8 cellular contexts compared by ENCODE assay signal in the genomic region with DNA sequence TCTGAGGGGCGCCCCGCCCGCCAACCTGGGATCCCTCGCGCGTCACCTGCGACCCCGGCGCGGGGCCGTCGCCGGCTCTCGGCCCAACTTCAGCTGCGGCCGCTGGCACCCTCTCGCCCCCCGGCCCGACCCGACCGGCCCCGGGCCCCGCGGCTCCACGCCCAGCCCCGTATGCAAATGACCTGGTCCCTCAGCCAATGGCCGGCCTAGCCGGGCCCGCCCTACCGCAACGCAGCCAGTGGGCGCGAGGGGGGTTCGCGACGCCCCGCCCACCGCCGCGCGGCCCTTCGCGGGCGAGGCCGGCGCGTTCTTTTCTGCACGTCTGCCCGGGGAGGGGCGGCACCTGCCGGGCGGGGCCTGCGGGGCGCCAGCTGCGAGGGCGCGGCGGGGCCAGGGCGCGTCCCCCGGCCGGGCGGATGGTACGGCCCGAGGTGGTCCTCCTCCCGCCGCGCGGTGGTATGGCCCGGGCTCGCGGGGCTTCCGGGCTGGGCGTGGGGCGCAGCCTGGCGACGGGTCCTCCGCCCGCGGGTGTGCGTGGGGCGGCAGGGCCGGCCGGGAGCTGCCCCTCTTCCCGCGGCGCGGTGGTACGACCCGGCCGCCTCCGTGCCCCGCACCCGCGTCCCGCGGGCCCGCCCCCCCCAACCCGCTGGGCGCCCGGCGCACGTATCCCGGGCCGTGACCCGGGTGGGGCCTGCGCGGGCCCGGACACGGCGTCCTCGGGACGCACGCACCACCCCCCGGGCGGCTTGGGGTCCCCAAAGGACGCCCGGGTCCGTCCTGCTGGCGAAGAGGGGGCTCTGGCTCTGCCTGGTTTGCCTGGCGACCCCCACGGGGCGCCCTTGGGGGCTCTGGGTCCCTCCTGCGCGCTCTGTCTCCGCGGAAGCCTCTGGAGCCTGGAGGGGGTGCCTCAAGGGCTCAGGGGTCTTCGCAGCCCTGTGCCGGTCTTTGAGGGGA. TPM values are rescaled to one million over a fixed set of nuclear protein-coding genes. Genes with fewer than 3 reads are reported as not detected.
A peak's percentile ranks its signal among the peaks of the same experiment; 100 is the strongest.
DNase-seq lines count a peak whose midpoint lies in the region; TF ChIP-seq lines count a peak whose summit lies in the region.

No MANE protein-coding gene starts in this region.

- no peak overlapping the region for H3K27ac ChIP-seq in SJSA1
- H3K27ac ChIP-seq in osteoblast (ENCODE audit: low read depth, low read length), result no peak overlapping the region
- H3K27ac ChIP-seq in testis, result peak overlapping the region; percentile 86 to 87

- peak overlapping the region; percentile 67 for H3K4me2 ChIP-seq in osteoblast (ENCODE audit: insufficient read depth, low read length)

- H4K20me1 ChIP-seq in osteoblast (ENCODE audit: insufficient read depth, low read length), result peaks cover 2% of the 10 kb centered on the region

- CTCF ChIA-PET in activated naive CD4-positive, alpha-beta T cell treated with anti-CD3 and anti-CD28 coated beads for 36 hours (lab: Charles Lee), result no interaction called here

- H3K9me3 ChIP-seq in SJSA1 (replicated peaks), result no peaks in the 10 kb centered on the region
- H3K9me3 ChIP-seq in osteoblast (ENCODE audit: low read depth, low read length), result no peaks in the 10 kb centered on the region
- H3K9me3 ChIP-seq in testis, result no peaks in the 10 kb centered on the region

- no peaks in the 10 kb centered on the region for H3K27me3 Mint-ChIP-seq in HFFc6 (ENCODE audit: insufficient read depth)
- H3K27me3 Mint-ChIP-seq in activated naive CD4-positive, alpha-beta T cell treated with anti-CD3 and anti-CD28 coated beads for 36 hours (ENCODE audit: low read depth), result no peaks in the 10 kb centered on the region

- DNase-seq in GM06990 (ENCODE audit: extremely low read depth, insufficient read length) (peak; percentile 98), HFFc6 (peak; percentile 84), NAMALWA (ENCODE audit: low spot score) (peak; percentile 96), SJSA1 (ENCODE audit: low read depth in 1 of 2, low spot score in 2 of 2) (peak; percentile 73 to 80), globus pallidus (ENCODE audit: low spot score) (peak; percentile 86), osteoblast (ENCODE audit: insufficient read length, low spot score, missing footprints) (peak; percentile 100), testis (peak; percentile 94)
- DNase-seq in activated naive CD4-positive, alpha-beta T cell treated with anti-CD3 and anti-CD28 coated beads for 36 hours, result peak; percentile 89

- no peaks in the 10 kb centered on the region for H3K36me3 Mint-ChIP-seq in HFFc6 (ENCODE audit: low read depth)
- H3K36me3 Mint-ChIP-seq in activated naive CD4-positive, alpha-beta T cell treated with anti-CD3 and anti-CD28 coated beads for 36 hours (ENCODE audit: low read depth), result peaks cover 1% of the 10 kb centered on the region

- 0 to 1% methylated on average over 2 to 70 of the region's 129 CpGs for WGBS in testis, 2 donors

- intact Hi-C loops in activated naive CD4-positive, alpha-beta T cell treated with anti-CD3 and anti-CD28 coated beads for 36 hours (cut with micrococcal nuclease), result loop anchor here (1.0 to 2.0 kb wide), 3 partner anchors 8 to 20 kb away; partner anchors contain the start of genes LMNTD2, PHRF1 and RASSF7
- intact Hi-C loops in testis (cut with DNase I; ENCODE audit: low total_unique reads), result no loop called here

- TF ChIP-seq CTCF in GM06990 (IDR thresholded peaks at IDR 0.05; ENCODE audit: insufficient read depth, low read length, poor library complexity, severe bottlenecking) (no peak), HFFc6 (IDR thresholded peaks at IDR 0.05) (no peak), osteoblast (IDR thresholded peaks at IDR 0.05; ENCODE audit: extremely low read depth, low read depth, low read length) (no peak), testis (IDR thresholded peaks at IDR 0.05) (peak in 1 of 3 experiments; percentile 8)

- H3K36me3 ChIP-seq in GM06990 (ENCODE audit: control insufficient read depth, insufficient read depth, low read length) (peaks cover 5% of the 10 kb centered on the region), SJSA1 (no peaks in the 10 kb centered on the region), osteoblast (ENCODE audit: insufficient read depth, low read length) (no peaks in the 10 kb centered on the region), testis (ENCODE audit: low read depth, missing control alignments) (no peaks in the 10 kb centered on the region)

- H3K79me2 ChIP-seq in osteoblast (ENCODE audit: insufficient read depth, low read length), result no peaks in the 10 kb centered on the region

- H3K9me3 Mint-ChIP-seq in HFFc6, result no peaks in the 10 kb centered on the region
- H3K9me3 Mint-ChIP-seq in activated naive CD4-positive, alpha-beta T cell treated with anti-CD3 and anti-CD28 coated beads for 36 hours, result no peaks in the 10 kb centered on the region

- H3K4me1 ChIP-seq in SJSA1 (replicated peaks) (peaks cover 6% of the 10 kb centered on the region), osteoblast (ENCODE audit: insufficient read depth, low read length) (peaks cover 2% of the 10 kb centered on the region), testis (peaks cover 22% of the 10 kb centered on the region)

- H3K4me3 ChIP-seq in GM06990 (replicated peaks; ENCODE audit: low read depth, low read length) (peak overlapping the region; percentile 76), SJSA1 (peak overlapping the region; percentile 58), osteoblast (ENCODE audit: insufficient read depth, low read length) (peak overlapping the region; percentile 59), testis (peak overlapping the region; percentile 61 to 69)

- H3K4me3 Mint-ChIP-seq in HFFc6, result peak overlapping the region; percentile 77
- H3K4me3 Mint-ChIP-seq in activated naive CD4-positive, alpha-beta T cell treated with anti-CD3 and anti-CD28 coated beads for 36 hours, result peak overlapping the region; percentile 71

- H3K27me3 ChIP-seq in GM06990 (replicated peaks; ENCODE audit: control insufficient read depth, insufficient read depth, low read length), result no peaks in the 10 kb centered on the region
- no peaks in the 10 kb centered on the region for H3K27me3 ChIP-seq in SJSA1 (replicated peaks)
- H3K27me3 ChIP-seq in osteoblast (ENCODE audit: insufficient read depth, low read length), result peaks cover 14% of the 10 kb centered on the region
- no peaks in the 10 kb centered on the region for H3K27me3 ChIP-seq in testis

- peak overlapping the region; percentile 49; the same call in 1 of the 2 replicates for H3K27ac Mint-ChIP-seq in HFFc6
- no peak overlapping the region for H3K27ac Mint-ChIP-seq in activated naive CD4-positive, alpha-beta T cell treated with anti-CD3 and anti-CD28 coated beads for 36 hours

- H2AFZ ChIP-seq in osteoblast (ENCODE audit: low read length), result peak overlapping the region; percentile 56

- no peak for TF ChIP-seq POLR2A in testis (IDR thresholded peaks at IDR 0.05)

- H3K4me1 Mint-ChIP-seq in HFFc6 (ENCODE audit: low read depth), result no peaks in the 10 kb centered on the region
- peaks cover 2% of the 10 kb centered on the region for H3K4me1 Mint-ChIP-seq in activated naive CD4-positive, alpha-beta T cell treated with anti-CD3 and anti-CD28 coated beads for 36 hours (ENCODE audit: low read depth)

RNA-seq across cellular contexts. Expression of gene PHRF1, which starts 7.7 kb away (rescaled TPM):
- total RNA-seq in HFFc6 (2021; fragmentation: NEBNext Ultra II Directional; extraction: Animal tissue kit (Norgen Biotek cat#: 25700)), result 10 to 100 TPM; 23.8 to 27.5 (median 24.8) TPM
- total RNA-seq in SJSA1 (2014; rRNA removed; shearing (Covaris generic)), result 15.8 and 21.7 TPM in 2 replicates
- total RNA-seq in activated naive CD4-positive, alpha-beta T cell treated with anti-CD3 and anti-CD28 coated beads for 36 hours, result 10 to 100 TPM; 25.6 to 26.1 TPM
- 23.9 and 27.5 TPM in 2 replicates for total RNA-seq in osteoblast
- 10 to 100 TPM; 62.9 to 74.4 TPM for total RNA-seq in testis
- polyA plus RNA-seq in testis (ENCODE audit: insufficient read depth, low read depth, low replicate concordance), result 30.2 TPM

RNA-seq across cellular contexts. Expression of gene RASSF7, which starts 7.8 kb away (rescaled TPM):
- total RNA-seq in HFFc6 (2021; fragmentation: NEBNext Ultra II Directional; extraction: Animal tissue kit (Norgen Biotek cat#: 25700)), result 10 to 100 TPM; 10.1 to 18.8 (median 12.7) TPM
- 13.8 and 16.4 TPM in 2 replicates for total RNA-seq in SJSA1 (2014; rRNA removed; shearing (Covaris generic))
- 1 to 10 TPM; 8.3 to 9.9 TPM for total RNA-seq in activated naive CD4-positive, alpha-beta T cell treated with anti-CD3 and anti-CD28 coated beads for 36 hours
- 2.4 and 6.2 TPM in 2 replicates for total RNA-seq in osteoblast
- total RNA-seq in testis, result 10 to 100 TPM; 22.0 to 35.7 TPM
- polyA plus RNA-seq in testis (ENCODE audit: insufficient read depth, low read depth, low replicate concordance), result 13.2 TPM

RNA-seq across cellular contexts. Expression of gene LMNTD2, which starts 8.0 kb away (rescaled TPM):
- total RNA-seq in HFFc6 (2021; fragmentation: NEBNext Ultra II Directional; extraction: Animal tissue kit (Norgen Biotek cat#: 25700)), result 1 to 10 TPM in 3 of 6 experiments, under 1 TPM in 3; 0.37 to 2.3 (median 0.97) TPM
- 0.18 TPM in 1 of 2 replicates, not detected in the other for total RNA-seq in SJSA1 (2014; rRNA removed; shearing (Covaris generic))
- total RNA-seq in activated naive CD4-positive, alpha-beta T cell treated with anti-CD3 and anti-CD28 coated beads for 36 hours, result 1 to 10 TPM; 4.5 to 5.2 TPM
- 0.29 and 0.36 TPM in 2 replicates for total RNA-seq in osteoblast
- total RNA-seq in testis, result 10 to 100 TPM; 29.2 to 59.9 TPM
- polyA plus RNA-seq in testis (ENCODE audit: insufficient read depth, low read depth, low replicate concordance), result 26.1 TPM

RNA-seq across cellular contexts. Expression of gene LRRC56, which starts 31.3 kb away (rescaled TPM):
- total RNA-seq in HFFc6 (2021; fragmentation: NEBNext Ultra II Directional; extraction: Animal tissue kit (Norgen Biotek cat#: 25700)), result under 1 TPM; 0.23 to 0.83 (median 0.55) TPM
- 0.05 TPM in 1 of 2 replicates, not detected in the other for total RNA-seq in SJSA1 (2014; rRNA removed; shearing (Covaris generic))
- total RNA-seq in activated naive CD4-positive, alpha-beta T cell treated with anti-CD3 and anti-CD28 coated beads for 36 hours, result 1 to 10 TPM; 1.0 to 1.3 TPM
- 0.88 and 1.1 TPM in 2 replicates for total RNA-seq in osteoblast
- total RNA-seq in testis, result 10 to 100 TPM; 11.6 to 22.2 TPM
- 23.5 TPM for polyA plus RNA-seq in testis (ENCODE audit: insufficient read depth, low read depth, low replicate concordance)

RNA-seq across cellular contexts. Expression of gene HRAS, which starts 33.2 kb away (rescaled TPM):
- total RNA-seq in HFFc6 (2021; fragmentation: NEBNext Ultra II Directional; extraction: Animal tissue kit (Norgen Biotek cat#: 25700)), result 100 to 1,000 TPM; 102 to 125 (median 107) TPM
- total RNA-seq in SJSA1 (2014; rRNA removed; shearing (Covaris generic)), result 47.3 and 52.3 TPM in 2 replicates
- 10 to 100 TPM; 22.0 to 25.8 TPM for total RNA-seq in activated naive CD4-positive, alpha-beta T cell treated with anti-CD3 and anti-CD28 coated beads for 36 hours
- total RNA-seq in osteoblast, result 28.6 and 35.7 TPM in 2 replicates
- total RNA-seq in testis, result 10 to 100 TPM; 35.1 to 49.7 TPM
- 31.4 TPM for polyA plus RNA-seq in testis (ENCODE audit: insufficient read depth, low read depth, low replicate concordance)

Comparison
In these comparisons a context has a peak if more than half of its experiments do, and no peak if none do; other contexts are left out.
1. H3K27ac ChIP-seq: peak in testis (2 of 2); none in SJSA1 (single experiment) and osteoblast (single experiment).
2. RNA of gene LMNTD2, which starts 8.0 kb away (total RNA-seq): 29.2 to 59.9 TPM in testis; 4.5 to 5.2 TPM in activated naive CD4-positive, alpha-beta T cell treated with anti-CD3 and anti-CD28 coated beads for 36 hours, 0.37 to 2.3 TPM in HFFc6, 0.29 to 0.36 TPM in osteoblast and 0.18 TPM in SJSA1; every median in the first group is over 4 times any median in the second.
3. Peak in every context shown above with its lines, with median percentiles within 50 percentile points of each other: DNase-seq and H3K4me3 ChIP-seq.